Comparison of ENCODE assay signal across 23 cellular contexts in the genomic region with DNA sequence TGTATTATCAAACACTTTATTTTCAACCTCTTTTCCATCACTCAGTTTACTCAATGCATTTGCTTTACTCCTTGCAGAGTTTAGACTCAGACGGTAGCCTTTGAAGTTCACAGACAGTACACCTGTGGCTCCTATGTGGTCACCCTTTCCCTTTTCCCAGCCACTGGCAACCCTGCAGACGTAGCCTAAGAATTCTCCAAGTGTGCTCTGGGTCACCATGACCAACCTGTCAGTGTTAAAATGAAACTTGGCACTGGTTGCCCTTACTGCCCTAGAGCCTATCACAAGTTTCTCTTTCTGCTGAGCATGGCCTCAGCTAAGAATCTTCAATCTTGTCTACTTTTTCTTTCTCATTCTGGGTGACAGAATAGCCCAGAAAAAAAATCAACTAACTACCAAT. TPM values are rescaled to one million over a fixed set of nuclear protein-coding genes. Genes with fewer than 3 reads are reported as not detected.
A peak's percentile ranks its signal among the peaks of the same experiment; 100 is the strongest.
DNase-seq lines count a peak whose midpoint lies in the region; ATAC-seq and TF ChIP-seq lines count a peak whose summit lies in the region.
"Had no signal": no experiment of that assay in that cellular context is flagged by ENCODE, and none has a peak within 500 bp of the region (broad histone marks: within the 10 kb centered on the region; RNA-seq: fewer than 3 reads in every experiment).

No MANE protein-coding gene starts in this region.

- H3K4me1 Mint-ChIP-seq in activated naive CD4-positive, alpha-beta T cell treated with anti-CD3 and anti-CD28 coated beads, Interleukin-2, amount 10 ng/mL, durations not matched to agents 7 days and 5 days = no peaks in the 10 kb centered on the region
- H3K4me1 Mint-ChIP-seq: B cell had no signal

- DNase-seq in DND-41 (no peak), RPMI8226 (peak; percentile 11), esophagus muscularis mucosa (ENCODE audit: extremely low spot score) (peak; percentile 68), kidney tubule cell (ENCODE audit: low spot score) (no peak), 8988T (no peak)
- no peak for DNase-seq in activated naive CD4-positive, alpha-beta T cell treated with anti-CD3 and anti-CD28 coated beads, Interleukin-2, amount 10 ng/mL, durations not matched to agents 7 days and 5 days
- DNase-seq in stimulated activated CD4-positive, alpha-beta T cell treated with anti-CD3 and anti-CD28 coated beads, Interleukin-15, amount 100 ng/mL, for 24 hours = no peak
- DNase-seq: AML-193; Caco-2; Calu3; CD4-positive, alpha-beta T cell; CD8-positive, alpha-beta T cell; DMS 273 treated with DMSO at 0.1 percent for 48 hours; DMS153; DMS53; DMS79; GF-D8 had no signal

- POLR2A ChIA-PET in HEK293 (lab: Yijun Ruan, JAX) = no interaction called here

- no peaks in the 10 kb centered on the region for H3K9me3 Mint-ChIP-seq in activated naive CD4-positive, alpha-beta T cell treated with anti-CD3 and anti-CD28 coated beads, Interleukin-2, amount 10 ng/mL, durations not matched to agents 7 days and 5 days
- H3K9me3 Mint-ChIP-seq: CD4-positive, alpha-beta T cell; CD8-positive, alpha-beta T cell had no signal

- TF ChIP-seq CTCF in DND-41 (IDR thresholded peaks at IDR 0.05; ENCODE audit: borderline replicate concordance, extremely low read depth, low read length, poor library complexity, severe bottlenecking) (no peak), HEK293 (tag by site-specific recombination; IDR thresholded peaks at IDR 0.05) (no peak), esophagus muscularis mucosa (IDR thresholded peaks at IDR 0.05) (no peak)

- H3K4me1 ChIP-seq in DND-41 (ENCODE audit: insufficient read depth, low read length) (peaks cover 3% of the 10 kb centered on the region; the same call in 1 of the 2 replicates), HEK293 (ENCODE audit: control insufficient read depth, insufficient read depth, low read length) (no peaks in the 10 kb centered on the region), esophagus muscularis mucosa (no peaks in the 10 kb centered on the region)
- H3K4me1 ChIP-seq: A549; BLaER1 treated with 17β-estradiol and CSF1 and Interleukin-3, amounts not matched to agents 10 nM and 100 nM had no signal

- H3K79me2 ChIP-seq in DND-41 (ENCODE audit: insufficient read depth, low read length) = no peaks in the 10 kb centered on the region

- H3K27me3 ChIP-seq in DND-41 (ENCODE audit: insufficient read depth, low read length, poor library complexity) = no peaks in the 10 kb centered on the region
- H3K27me3 ChIP-seq in esophagus muscularis mucosa = no peaks in the 10 kb centered on the region
- H3K27me3 ChIP-seq: BLaER1 treated with 17β-estradiol and CSF1 and Interleukin-3, amounts not matched to agents 10 nM and 100 nM had no signal

- no peak overlapping the region for H2AFZ ChIP-seq in DND-41 (ENCODE audit: low read depth, low read length)

- 75% methylated on average over 2 of the region's 2 CpGs for WGBS in esophagus muscularis mucosa

- H3K9ac ChIP-seq in DND-41 (ENCODE audit: low read depth, low read length) = no peak overlapping the region
- H3K9ac ChIP-seq: BLaER1 treated with 17β-estradiol and CSF1 and Interleukin-3, amounts not matched to agents 10 nM and 100 nM had no signal

- no peak for TF ChIP-seq POLR2A in esophagus muscularis mucosa (IDR thresholded peaks at IDR 0.05; ENCODE audit: low read depth)

- H4K20me1 ChIP-seq in DND-41 (ENCODE audit: insufficient read depth, low read length) = no peaks in the 10 kb centered on the region
- H4K20me1 ChIP-seq: BLaER1 treated with 17β-estradiol and CSF1 and Interleukin-3, amounts not matched to agents 10 nM and 100 nM had no signal

- H3K4me3 ChIP-seq in DND-41 (ENCODE audit: low read depth in 1 of 2, low read length in 2 of 2) (no peak overlapping the region), HEK293 (ENCODE audit: low read depth, low read length) (no peak overlapping the region), esophagus muscularis mucosa (no peak overlapping the region)
- H3K4me3 ChIP-seq: A549; BLaER1 treated with 17β-estradiol and CSF1 and Interleukin-3, amounts not matched to agents 10 nM and 100 nM had no signal

- H3K36me3 ChIP-seq in DND-41 (ENCODE audit: insufficient read depth, low read length) = no peaks in the 10 kb centered on the region
- no peaks in the 10 kb centered on the region for H3K36me3 ChIP-seq in HEK293 (ENCODE audit: control insufficient read depth in 2 of 2, insufficient read depth in 1 of 2, low read length in 2 of 2)
- no peaks in the 10 kb centered on the region for H3K36me3 ChIP-seq in esophagus muscularis mucosa
- H3K36me3 ChIP-seq: BLaER1 treated with 17β-estradiol and CSF1 and Interleukin-3, amounts not matched to agents 10 nM and 100 nM had no signal

- no peak overlapping the region for H3K27ac ChIP-seq in DND-41 (ENCODE audit: low read length)
- no peak overlapping the region for H3K27ac ChIP-seq in HEK293 (ENCODE audit: extremely low read depth, low read depth, low read length)
- H3K27ac ChIP-seq in esophagus muscularis mucosa (replicated peaks in 1 of 4) = no peak overlapping the region
- H3K27ac ChIP-seq: A549; BLaER1 treated with 17β-estradiol and CSF1 and Interleukin-3, amounts not matched to agents 10 nM and 100 nM; C4-2B had no signal

- no peak overlapping the region for H3K4me2 ChIP-seq in DND-41 (ENCODE audit: insufficient read depth, low read length)
- H3K4me2 ChIP-seq: A549; BLaER1 treated with 17β-estradiol and CSF1 and Interleukin-3, amounts not matched to agents 10 nM and 100 nM had no signal

- H3K9me3 ChIP-seq in DND-41 (ENCODE audit: insufficient read depth, low read length, severe bottlenecking) (no peaks in the 10 kb centered on the region), HEK293 (ENCODE audit: control insufficient read depth, insufficient read depth, low read depth, low read length) (no peaks in the 10 kb centered on the region), esophagus muscularis mucosa (no peaks in the 10 kb centered on the region)
- H3K9me3 ChIP-seq: A549, Caco-2 had no signal

- CTCF ChIA-PET in HEK293 (lab: Yijun Ruan, JAX) = interaction anchor here (1.0 to 3.3 kb wide), 4 partner anchors 10 to 447 kb away, joined by 5 to 23 read pairs (median 8); no protein-coding TSS in a partner anchor
- CTCF ChIA-PET in activated naive CD4-positive, alpha-beta T cell treated with anti-CD3 and anti-CD28 coated beads, Interleukin-2, amount 10 ng/mL, durations not matched to agents 7 days and 5 days (lab: Charles Lee) = no interaction called here

- H3K27me3 Mint-ChIP-seq in activated naive CD4-positive, alpha-beta T cell treated with anti-CD3 and anti-CD28 coated beads, Interleukin-2, amount 10 ng/mL, durations not matched to agents 7 days and 5 days = no peaks in the 10 kb centered on the region

- peak; percentile 56; the same call in 2 of the 3 replicates for ATAC-seq in DND-41 (ENCODE audit: insufficient read depth, low read depth)
- ATAC-seq: A549; CD8-positive, alpha-beta T cell had no signal

- H3K27ac Mint-ChIP-seq in activated naive CD4-positive, alpha-beta T cell treated with anti-CD3 and anti-CD28 coated beads, Interleukin-2, amount 10 ng/mL, durations not matched to agents 7 days and 5 days = no peak overlapping the region
- H3K27ac Mint-ChIP-seq: B cell; CD4-positive, alpha-beta T cell; CD8-positive, alpha-beta T cell had no signal

- TF ChIP-seq EP300 in esophagus muscularis mucosa (IDR thresholded peaks at IDR 0.05) = no peak

- intact Hi-C loops in esophagus muscularis mucosa (cut with DNase I) = no loop called here

- no peaks in the 10 kb centered on the region for H3K36me3 Mint-ChIP-seq in activated naive CD4-positive, alpha-beta T cell treated with anti-CD3 and anti-CD28 coated beads, Interleukin-2, amount 10 ng/mL, durations not matched to agents 7 days and 5 days
- H3K36me3 Mint-ChIP-seq: CD8-positive, alpha-beta T cell had no signal

- no peak overlapping the region for H3K4me3 Mint-ChIP-seq in activated naive CD4-positive, alpha-beta T cell treated with anti-CD3 and anti-CD28 coated beads, Interleukin-2, amount 10 ng/mL, durations not matched to agents 7 days and 5 days
- H3K4me3 Mint-ChIP-seq: B cell; CD4-positive, alpha-beta T cell; CD8-positive, alpha-beta T cell had no signal

TF ChIP-seq in HEK293, 187 proteins besides CTCF, POLR2A, EP300 and RAD21:
- TF ChIP-seq ZNF660 (tag by site-specific recombination; IDR thresholded peaks at IDR 0.05) (no peak), ZNF324 (tag by site-specific recombination; IDR thresholded peaks at IDR 0.05) (no peak), SCRT2 (tag by site-specific recombination; IDR thresholded peaks at IDR 0.05) (peak; percentile 45; the same call in 1 of the 2 replicates), ZNF140 (tag by site-specific recombination; IDR thresholded peaks at IDR 0.05) (no peak)
TF ChIP-seq in HEK293: peak in this region for 1.

RNA-seq across cellular contexts. Expression of a gene that starts 25.5 kb away (rescaled TPM):
- total RNA-seq in esophagus muscularis mucosa = 10 to 100 TPM in 3 of 4 donors, 1 to 10 TPM in 1; 8.9 to 16.6 (median 15.6) TPM
- total RNA-seq: A172; B cell; CD8-positive, alpha-beta T cell had no signal

Comparison
In these comparisons a context has a peak if more than half of its experiments do, and no peak if none do; other contexts are left out.
1. DNase-seq: peak in RPMI8226 (single experiment) and esophagus muscularis mucosa (single experiment); none in DND-41 (single experiment), activated naive CD4-positive, alpha-beta T cell treated with anti-CD3 and anti-CD28 coated beads, Interleukin-2, amount 10 ng/mL, durations not matched to agents 7 days and 5 days (single experiment), kidney tubule cell (single experiment), stimulated activated CD4-positive, alpha-beta T cell treated with anti-CD3 and anti-CD28 coated beads, Interleukin-15, amount 100 ng/mL, for 24 hours (single experiment) and 8988T (single experiment).